Comparison of ENCODE assay signal across 1 cellular context in the genomic region with DNA sequence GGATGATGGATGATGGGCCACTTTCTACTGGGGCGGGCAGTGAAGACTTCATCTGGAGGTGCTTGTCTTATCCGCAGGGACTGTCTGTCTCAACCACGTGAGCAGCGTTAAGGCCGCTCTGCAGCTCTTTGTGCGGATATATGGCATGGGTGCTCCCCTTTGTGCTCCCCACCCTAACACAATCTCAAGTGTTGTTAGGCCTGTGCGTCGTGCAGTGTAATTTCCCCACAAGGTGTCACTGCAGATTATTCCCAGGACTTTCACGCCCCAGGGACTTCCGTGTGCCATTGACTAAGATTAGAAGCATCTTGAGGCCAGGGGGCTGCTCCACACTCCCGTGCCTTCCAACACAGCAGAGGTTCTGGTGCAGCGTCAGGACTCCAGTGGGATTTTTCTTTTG.
TF ChIP-seq lines count a peak whose summit lies in the region.

No MANE protein-coding gene starts in this region.

TF ChIP-seq in HepG2, 621 proteins besides CTCF, POLR2A, EP300 and RAD21 (continued from another document):
- TF ChIP-seq, protein P1, sequence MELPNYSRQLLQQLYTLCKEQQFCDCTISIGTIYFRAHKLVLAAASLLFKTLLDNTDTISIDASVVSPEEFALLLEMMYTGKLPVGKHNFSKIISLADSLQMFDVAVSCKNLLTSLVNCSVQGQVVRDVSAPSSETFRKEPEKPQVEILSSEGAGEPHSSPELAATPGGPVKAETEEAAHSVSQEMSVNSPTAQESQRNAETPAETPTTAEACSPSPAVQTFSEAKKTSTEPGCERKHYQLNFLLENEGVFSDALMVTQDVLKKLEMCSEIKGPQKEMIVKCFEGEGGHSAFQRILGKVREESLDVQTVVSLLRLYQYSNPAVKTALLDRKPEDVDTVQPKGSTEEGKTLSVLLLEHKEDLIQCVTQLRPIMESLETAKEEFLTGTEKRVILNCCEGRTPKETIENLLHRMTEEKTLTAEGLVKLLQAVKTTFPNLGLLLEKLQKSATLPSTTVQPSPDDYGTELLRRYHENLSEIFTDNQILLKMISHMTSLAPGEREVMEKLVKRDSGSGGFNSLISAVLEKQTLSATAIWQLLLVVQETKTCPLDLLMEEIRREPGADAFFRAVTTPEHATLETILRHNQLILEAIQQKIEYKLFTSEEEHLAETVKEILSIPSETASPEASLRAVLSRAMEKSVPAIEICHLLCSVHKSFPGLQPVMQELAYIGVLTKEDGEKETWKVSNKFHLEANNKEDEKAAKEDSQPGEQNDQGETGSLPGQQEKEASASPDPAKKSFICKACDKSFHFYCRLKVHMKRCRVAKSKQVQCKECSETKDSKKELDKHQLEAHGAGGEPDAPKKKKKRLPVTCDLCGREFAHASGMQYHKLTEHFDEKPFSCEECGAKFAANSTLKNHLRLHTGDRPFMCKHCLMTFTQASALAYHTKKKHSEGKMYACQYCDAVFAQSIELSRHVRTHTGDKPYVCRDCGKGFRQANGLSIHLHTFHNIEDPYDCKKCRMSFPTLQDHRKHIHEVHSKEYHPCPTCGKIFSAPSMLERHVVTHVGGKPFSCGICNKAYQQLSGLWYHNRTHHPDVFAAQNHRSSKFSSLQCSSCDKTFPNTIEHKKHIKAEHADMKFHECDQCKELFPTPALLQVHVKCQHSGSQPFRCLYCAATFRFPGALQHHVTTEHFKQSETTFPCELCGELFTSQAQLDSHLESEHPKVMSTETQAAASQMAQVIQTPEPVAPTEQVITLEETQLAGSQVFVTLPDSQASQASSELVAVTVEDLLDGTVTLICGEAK (IDR thresholded peaks at IDR 0.05) = no peak
- TF ChIP-seq, protein P1 (CRISPR knock-in tag; IDR thresholded peaks at IDR 0.05) = no peak
